2 cellular contexts compared by ENCODE assay signal in the genomic region with DNA sequence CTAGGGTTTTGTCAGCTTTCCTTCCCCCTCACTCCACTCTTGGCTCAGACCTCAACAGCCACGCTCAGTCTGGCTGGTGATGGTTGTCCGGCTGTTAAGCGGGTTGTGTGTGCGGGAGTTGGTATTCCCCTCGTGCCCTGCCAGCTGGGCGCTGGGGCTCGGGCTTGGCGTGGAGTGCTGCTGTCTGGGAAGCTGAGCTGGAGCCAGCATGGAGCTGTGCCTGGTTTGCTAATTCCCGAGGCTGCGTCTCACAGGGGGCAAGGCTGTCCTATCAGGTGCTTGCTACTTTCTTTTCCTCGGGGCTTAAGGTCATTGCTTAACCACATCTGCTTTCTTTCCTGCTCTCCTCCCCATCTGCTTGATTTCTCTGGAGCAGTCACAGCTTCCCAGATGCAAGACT.
A peak's percentile ranks its signal among the peaks of the same experiment; 100 is the strongest.
TF ChIP-seq lines count a peak whose summit lies in the region.

No MANE protein-coding gene starts in this region.

TF ChIP-seq in liver, 16 proteins besides CTCF, POLR2A, EP300 and RAD21:
- TF ChIP-seq JUND (IDR thresholded peaks at IDR 0.05) (no peak), HNF4A (conservative IDR thresholded peaks at IDR 0.05) (peak; percentile 5 to 12), SP1 (IDR thresholded peaks at IDR 0.05) (no peak), TAF1 (conservative IDR thresholded peaks at IDR 0.05) (no peak), FOXA2 (IDR thresholded peaks at IDR 0.05) (no peak), YY1 (IDR thresholded peaks at IDR 0.05) (no peak), GABPA (IDR thresholded peaks at IDR 0.05 in 1 of 2, conservative IDR thresholded peaks at IDR 0.05 in 1 of 2) (no peak), FOXA1 (IDR thresholded peaks at IDR 0.05) (no peak), EGR1 (IDR thresholded peaks at IDR 0.05; ENCODE audit: low read depth in 2 of 2) (no peak), NR2F2 (IDR thresholded peaks at IDR 0.05) (peak; percentile 49), HNF4G (IDR thresholded peaks at IDR 0.05) (no peak), RXRA (IDR thresholded peaks at IDR 0.05) (peak in 1 of 2 donors; percentile 20)
- TF ChIP-seq, protein P1, sequence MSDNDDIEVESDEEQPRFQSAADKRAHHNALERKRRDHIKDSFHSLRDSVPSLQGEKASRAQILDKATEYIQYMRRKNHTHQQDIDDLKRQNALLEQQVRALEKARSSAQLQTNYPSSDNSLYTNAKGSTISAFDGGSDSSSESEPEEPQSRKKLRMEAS (IDR thresholded peaks at IDR 0.05): no peak
- TF ChIP-seq, protein P2, sequence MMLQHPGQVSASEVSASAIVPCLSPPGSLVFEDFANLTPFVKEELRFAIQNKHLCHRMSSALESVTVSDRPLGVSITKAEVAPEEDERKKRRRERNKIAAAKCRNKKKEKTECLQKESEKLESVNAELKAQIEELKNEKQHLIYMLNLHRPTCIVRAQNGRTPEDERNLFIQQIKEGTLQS (IDR thresholded peaks at IDR 0.05): no peak
- TF ChIP-seq, protein P3, sequence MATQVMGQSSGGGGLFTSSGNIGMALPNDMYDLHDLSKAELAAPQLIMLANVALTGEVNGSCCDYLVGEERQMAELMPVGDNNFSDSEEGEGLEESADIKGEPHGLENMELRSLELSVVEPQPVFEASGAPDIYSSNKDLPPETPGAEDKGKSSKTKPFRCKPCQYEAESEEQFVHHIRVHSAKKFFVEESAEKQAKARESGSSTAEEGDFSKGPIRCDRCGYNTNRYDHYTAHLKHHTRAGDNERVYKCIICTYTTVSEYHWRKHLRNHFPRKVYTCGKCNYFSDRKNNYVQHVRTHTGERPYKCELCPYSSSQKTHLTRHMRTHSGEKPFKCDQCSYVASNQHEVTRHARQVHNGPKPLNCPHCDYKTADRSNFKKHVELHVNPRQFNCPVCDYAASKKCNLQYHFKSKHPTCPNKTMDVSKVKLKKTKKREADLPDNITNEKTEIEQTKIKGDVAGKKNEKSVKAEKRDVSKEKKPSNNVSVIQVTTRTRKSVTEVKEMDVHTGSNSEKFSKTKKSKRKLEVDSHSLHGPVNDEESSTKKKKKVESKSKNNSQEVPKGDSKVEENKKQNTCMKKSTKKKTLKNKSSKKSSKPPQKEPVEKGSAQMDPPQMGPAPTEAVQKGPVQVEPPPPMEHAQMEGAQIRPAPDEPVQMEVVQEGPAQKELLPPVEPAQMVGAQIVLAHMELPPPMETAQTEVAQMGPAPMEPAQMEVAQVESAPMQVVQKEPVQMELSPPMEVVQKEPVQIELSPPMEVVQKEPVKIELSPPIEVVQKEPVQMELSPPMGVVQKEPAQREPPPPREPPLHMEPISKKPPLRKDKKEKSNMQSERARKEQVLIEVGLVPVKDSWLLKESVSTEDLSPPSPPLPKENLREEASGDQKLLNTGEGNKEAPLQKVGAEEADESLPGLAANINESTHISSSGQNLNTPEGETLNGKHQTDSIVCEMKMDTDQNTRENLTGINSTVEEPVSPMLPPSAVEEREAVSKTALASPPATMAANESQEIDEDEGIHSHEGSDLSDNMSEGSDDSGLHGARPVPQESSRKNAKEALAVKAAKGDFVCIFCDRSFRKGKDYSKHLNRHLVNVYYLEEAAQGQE (IDR thresholded peaks at IDR 0.05): no peak
- TF ChIP-seq, protein P4, sequence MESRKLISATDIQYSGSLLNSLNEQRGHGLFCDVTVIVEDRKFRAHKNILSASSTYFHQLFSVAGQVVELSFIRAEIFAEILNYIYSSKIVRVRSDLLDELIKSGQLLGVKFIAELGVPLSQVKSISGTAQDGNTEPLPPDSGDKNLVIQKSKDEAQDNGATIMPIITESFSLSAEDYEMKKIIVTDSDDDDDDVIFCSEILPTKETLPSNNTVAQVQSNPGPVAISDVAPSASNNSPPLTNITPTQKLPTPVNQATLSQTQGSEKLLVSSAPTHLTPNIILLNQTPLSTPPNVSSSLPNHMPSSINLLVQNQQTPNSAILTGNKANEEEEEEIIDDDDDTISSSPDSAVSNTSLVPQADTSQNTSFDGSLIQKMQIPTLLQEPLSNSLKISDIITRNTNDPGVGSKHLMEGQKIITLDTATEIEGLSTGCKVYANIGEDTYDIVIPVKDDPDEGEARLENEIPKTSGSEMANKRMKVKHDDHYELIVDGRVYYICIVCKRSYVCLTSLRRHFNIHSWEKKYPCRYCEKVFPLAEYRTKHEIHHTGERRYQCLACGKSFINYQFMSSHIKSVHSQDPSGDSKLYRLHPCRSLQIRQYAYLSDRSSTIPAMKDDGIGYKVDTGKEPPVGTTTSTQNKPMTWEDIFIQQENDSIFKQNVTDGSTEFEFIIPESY (IDR thresholded peaks at IDR 0.05): no peak

TF ChIP-seq in HepG2, 621 proteins besides CTCF, POLR2A, EP300 and RAD21:
- no peak for TF ChIP-seq ZFX (CRISPR knock-in tag; IDR thresholded peaks at IDR 0.05; ENCODE audit: low read depth)
- TF ChIP-seq JDP2 (CRISPR knock-in tag; IDR thresholded peaks at IDR 0.05; ENCODE audit: borderline replicate concordance): no peak
- TF ChIP-seq, protein P5, sequence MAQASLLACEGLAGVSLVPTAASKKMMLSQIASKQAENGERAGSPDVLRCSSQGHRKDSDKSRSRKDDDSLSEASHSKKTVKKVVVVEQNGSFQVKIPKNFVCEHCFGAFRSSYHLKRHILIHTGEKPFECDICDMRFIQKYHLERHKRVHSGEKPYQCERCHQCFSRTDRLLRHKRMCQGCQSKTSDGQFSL (CRISPR knock-in tag; IDR thresholded peaks at IDR 0.05): no peak
- TF ChIP-seq, protein P6, sequence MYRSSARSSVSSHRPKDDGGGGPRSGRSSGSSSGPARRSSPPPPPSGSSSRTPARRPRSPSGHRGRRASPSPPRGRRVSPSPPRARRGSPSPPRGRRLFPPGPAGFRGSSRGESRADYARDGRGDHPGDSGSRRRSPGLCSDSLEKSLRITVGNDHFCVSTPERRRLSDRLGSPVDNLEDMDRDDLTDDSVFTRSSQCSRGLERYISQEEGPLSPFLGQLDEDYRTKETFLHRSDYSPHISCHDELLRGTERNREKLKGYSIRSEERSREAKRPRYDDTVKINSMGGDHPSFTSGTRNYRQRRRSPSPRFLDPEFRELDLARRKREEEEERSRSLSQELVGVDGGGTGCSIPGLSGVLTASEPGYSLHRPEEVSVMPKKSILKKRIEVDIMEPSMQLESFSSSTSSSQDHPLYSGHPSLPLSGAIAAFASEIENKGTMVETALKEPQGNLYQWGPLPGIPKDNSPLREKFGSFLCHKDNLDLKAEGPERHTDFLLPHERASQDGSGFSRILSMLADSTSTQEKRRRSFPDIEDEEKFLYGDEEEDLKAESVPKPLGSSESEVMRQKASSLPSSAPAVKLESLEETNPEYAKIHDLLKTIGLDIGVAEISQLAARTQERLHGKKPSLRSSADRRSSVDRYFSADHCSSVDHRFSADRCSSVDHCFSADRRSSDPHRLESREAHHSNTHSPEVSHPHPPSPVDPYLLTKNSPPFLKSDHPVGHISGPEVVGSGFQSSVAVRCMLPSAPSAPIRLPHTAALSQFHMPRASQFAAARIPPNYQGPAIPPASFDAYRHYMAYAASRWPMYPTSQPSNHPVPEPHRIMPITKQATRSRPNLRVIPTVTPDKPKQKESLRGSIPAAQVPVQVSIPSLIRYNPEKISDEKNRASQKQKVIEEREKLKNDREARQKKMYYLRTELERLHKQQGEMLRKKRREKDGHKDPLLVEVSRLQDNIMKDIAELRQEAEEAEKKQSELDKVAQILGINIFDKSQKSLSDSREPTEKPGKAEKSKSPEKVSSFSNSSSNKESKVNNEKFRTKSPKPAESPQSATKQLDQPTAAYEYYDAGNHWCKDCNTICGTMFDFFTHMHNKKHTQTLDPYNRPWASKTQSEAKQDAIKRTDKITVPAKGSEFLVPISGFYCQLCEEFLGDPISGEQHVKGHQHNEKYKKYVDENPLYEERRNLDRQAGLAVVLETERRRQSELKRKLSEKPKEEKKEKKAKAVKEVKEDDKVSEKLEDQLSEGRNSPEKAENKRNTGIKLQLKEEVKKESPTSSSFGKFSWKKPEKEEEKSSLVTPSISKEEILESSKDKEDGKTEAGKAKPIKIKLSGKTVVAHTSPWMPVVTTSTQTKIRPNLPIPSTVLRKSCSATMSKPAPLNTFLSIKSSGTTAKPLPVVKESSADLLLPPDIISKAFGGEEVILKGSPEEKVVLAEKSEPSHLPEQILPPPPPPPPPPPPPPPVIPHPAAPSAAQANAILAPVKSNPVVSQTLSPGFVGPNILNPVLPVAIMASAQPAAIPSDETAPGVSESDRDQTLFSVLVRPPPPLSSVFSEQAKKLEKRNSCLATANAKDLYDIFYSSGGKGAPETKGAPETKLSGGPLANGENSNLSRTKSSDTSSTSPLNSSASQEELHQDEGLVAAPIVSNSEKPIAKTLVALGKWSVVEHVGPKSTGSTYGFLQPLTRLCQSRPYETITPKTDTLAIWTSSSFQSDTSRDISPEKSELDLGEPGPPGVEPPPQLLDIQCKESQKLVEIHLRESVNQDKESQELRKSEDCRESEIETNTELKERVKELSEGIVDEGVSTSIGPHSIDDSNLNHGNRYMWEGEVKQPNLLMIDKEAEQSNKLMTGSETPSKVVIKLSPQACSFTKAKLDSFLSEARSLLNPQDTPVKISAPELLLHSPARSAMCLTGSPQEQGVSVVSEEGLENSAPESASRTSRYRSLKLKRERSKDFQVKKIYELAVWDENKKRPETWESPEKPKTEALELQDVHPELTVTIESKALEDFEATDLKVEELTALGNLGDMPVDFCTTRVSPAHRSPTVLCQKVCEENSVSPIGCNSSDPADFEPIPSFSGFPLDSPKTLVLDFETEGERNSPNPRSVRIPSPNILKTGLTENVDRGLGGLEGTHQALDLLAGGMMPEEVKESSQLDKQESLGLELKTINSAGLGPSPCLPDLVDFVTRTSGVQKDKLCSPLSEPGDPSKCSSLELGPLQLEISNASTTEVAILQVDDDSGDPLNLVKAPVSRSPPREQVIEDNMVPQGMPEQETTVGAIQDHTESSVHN (CRISPR knock-in tag; IDR thresholded peaks at IDR 0.05): no peak
- no peak for TF ChIP-seq ZBTB21 (CRISPR knock-in tag; IDR thresholded peaks at IDR 0.05)
- no peak for TF ChIP-seq KLF15 (CRISPR knock-in tag; IDR thresholded peaks at IDR 0.05; ENCODE audit: borderline replicate concordance)
- TF ChIP-seq NFE2 (CRISPR knock-in tag; IDR thresholded peaks at IDR 0.05): no peak
- TF ChIP-seq CREB1 (IDR thresholded peaks at IDR 0.05): no peak
- no peak for TF ChIP-seq CREB1 (CRISPR knock-in tag; IDR thresholded peaks at IDR 0.05)
- no peak for TF ChIP-seq ZFP36 (IDR thresholded peaks at IDR 0.05; ENCODE audit: borderline replicate concordance, low read depth, low read length, partially characterized antibody)
- TF ChIP-seq, protein P7, sequence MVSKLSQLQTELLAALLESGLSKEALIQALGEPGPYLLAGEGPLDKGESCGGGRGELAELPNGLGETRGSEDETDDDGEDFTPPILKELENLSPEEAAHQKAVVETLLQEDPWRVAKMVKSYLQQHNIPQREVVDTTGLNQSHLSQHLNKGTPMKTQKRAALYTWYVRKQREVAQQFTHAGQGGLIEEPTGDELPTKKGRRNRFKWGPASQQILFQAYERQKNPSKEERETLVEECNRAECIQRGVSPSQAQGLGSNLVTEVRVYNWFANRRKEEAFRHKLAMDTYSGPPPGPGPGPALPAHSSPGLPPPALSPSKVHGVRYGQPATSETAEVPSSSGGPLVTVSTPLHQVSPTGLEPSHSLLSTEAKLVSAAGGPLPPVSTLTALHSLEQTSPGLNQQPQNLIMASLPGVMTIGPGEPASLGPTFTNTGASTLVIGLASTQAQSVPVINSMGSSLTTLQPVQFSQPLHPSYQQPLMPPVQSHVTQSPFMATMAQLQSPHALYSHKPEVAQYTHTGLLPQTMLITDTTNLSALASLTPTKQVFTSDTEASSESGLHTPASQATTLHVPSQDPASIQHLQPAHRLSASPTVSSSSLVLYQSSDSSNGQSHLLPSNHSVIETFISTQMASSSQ (IDR thresholded peaks at IDR 0.05; ENCODE audit: low read depth): no peak
- TF ChIP-seq, protein P7 (CRISPR knock-in tag; IDR thresholded peaks at IDR 0.05; ENCODE audit: borderline replicate concordance): no peak
